In the genomic region with DNA sequence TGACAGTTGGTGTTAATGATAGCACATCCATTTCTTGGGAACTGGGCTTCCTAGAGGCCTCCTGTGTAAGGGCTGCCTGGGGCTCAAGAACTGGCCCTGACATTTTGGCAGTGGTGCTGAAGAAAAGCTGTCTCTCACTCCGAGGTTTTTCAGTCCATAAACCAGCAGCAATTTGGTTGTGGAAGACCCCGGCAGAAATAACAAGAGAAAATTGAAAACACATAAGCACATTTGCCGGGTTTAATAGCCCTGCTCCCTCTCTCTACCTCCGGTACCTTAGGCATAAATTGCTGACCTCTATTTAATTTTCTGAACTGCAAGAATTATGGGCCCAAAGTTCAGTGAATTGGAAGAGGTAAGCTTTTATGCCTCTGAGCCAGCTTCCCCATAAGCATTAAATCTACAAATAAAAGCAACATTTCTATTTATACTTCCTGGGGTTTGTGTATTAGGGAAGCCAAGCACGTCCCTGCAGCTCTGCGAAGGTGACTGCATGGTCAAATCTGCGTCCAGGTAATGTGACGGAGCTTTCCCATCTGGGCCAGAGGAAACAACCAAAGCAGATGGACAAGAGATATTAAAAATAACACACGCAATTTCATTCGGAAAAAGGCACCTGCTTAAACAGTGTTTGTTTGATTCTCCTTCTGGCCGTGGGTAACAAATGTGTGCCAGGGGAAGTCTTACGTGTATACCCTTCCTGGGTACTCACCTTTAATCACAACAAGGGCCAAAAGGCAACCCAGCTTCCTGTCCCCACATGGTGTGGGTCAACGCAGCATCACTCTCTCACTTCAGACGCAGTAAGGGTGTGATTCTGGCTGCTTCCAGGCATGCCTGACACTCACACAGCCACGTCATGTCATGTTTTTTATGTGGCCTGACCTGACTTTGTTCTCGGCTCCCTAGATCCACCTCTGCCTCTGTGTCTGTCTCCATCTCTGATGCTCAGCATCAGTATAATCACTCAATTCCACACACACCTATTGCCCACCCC, we compare ENCODE assay signal across 22 cellular contexts.
"Had no signal": no experiment of that assay in that cellular context is flagged by ENCODE, and none has a peak within 500 bp of the region (broad histone marks: within the 10 kb centered on the region; RNA-seq: fewer than 3 reads in every experiment).

No MANE protein-coding gene starts in this region.

- ATAC-seq: activated CD8-positive, alpha-beta T cell treated with anti-CD3 and anti-CD28 coated beads for 36 hours; left ventricle myocardium superior had no signal

- H3K27ac ChIP-seq: neural progenitor cell, prostate gland, tibial nerve, uterus had no signal

- H3K36me3 ChIP-seq: neural progenitor cell, prostate gland, tibial nerve, uterus had no signal

- H3K36me3 Mint-ChIP-seq: memory B cell, neural progenitor cell had no signal

- H2AFZ ChIP-seq: neural progenitor cell had no signal

- H3K4me2 ChIP-seq: neural progenitor cell had no signal

- H3K27me3 Mint-ChIP-seq: activated CD4-positive, alpha-beta T cell treated with anti-CD3 and anti-CD28 coated beads, Interleukin-2, amount 10 ng/mL, durations not matched to agents 24 days and 14 days; activated CD8-positive, alpha-beta T cell treated with anti-CD3 and anti-CD28 coated beads for 36 hours; activated T-cell treated with anti-CD3 and anti-CD28 coated beads, Interleukin-2, amount 50 U/mL, for 24 hours; dendritic cell treated with granulocyte-macrophage colony-stimulating factor and Interleukin-4, amounts not matched to agents 40 ng/mL and 50 ng/mL, for 4 days; stimulated activated naive CD8-positive, alpha-beta T cell treated with anti-CD3 and anti-CD28 coated beads, Interleukin-15, Interleukin-2, amounts not matched to agents 100 ng/mL and 50 ng/mL, for 24 hours had no signal

- FAIRE-seq: small intestine, TTC549 had no signal

- H3K9me3 Mint-ChIP-seq: activated CD4-positive, alpha-beta T cell treated with anti-CD3 and anti-CD28 coated beads, Interleukin-2, amount 10 ng/mL, durations not matched to agents 24 days and 14 days; activated CD8-positive, alpha-beta T cell treated with anti-CD3 and anti-CD28 coated beads for 36 hours; activated naive CD4-positive, alpha-beta T cell treated with anti-CD3 and anti-CD28 coated beads for 36 hours; activated T-cell treated with anti-CD3 and anti-CD28 coated beads, Interleukin-2, amount 50 U/mL, for 24 hours; dendritic cell treated with granulocyte-macrophage colony-stimulating factor and Interleukin-4, amounts not matched to agents 40 ng/mL and 50 ng/mL, for 4 days; memory B cell; neural progenitor cell; stimulated activated naive CD8-positive, alpha-beta T cell treated with anti-CD3 and anti-CD28 coated beads, Interleukin-15, Interleukin-2, amounts not matched to agents 100 ng/mL and 50 ng/mL, for 24 hours had no signal

- H3K27me3 ChIP-seq: neural progenitor cell, tibial nerve, uterus had no signal

- H3K4me3 Mint-ChIP-seq: activated CD4-positive, alpha-beta T cell treated with anti-CD3 and anti-CD28 coated beads, Interleukin-2, amount 10 ng/mL, durations not matched to agents 24 days and 14 days; activated CD8-positive, alpha-beta T cell treated with anti-CD3 and anti-CD28 coated beads for 36 hours; activated naive CD4-positive, alpha-beta T cell treated with anti-CD3 and anti-CD28 coated beads for 36 hours; activated T-cell treated with anti-CD3 and anti-CD28 coated beads, Interleukin-2, amount 50 U/mL, for 24 hours; dendritic cell treated with granulocyte-macrophage colony-stimulating factor and Interleukin-4, amounts not matched to agents 40 ng/mL and 50 ng/mL, for 4 days; memory B cell; neural progenitor cell; stimulated activated naive CD8-positive, alpha-beta T cell treated with anti-CD3 and anti-CD28 coated beads, Interleukin-15, Interleukin-2, amounts not matched to agents 100 ng/mL and 50 ng/mL, for 24 hours had no signal

- H3K4me3 ChIP-seq: neural progenitor cell, prostate gland, tibial nerve, uterus had no signal

- DNase-seq: activated CD4-positive, alpha-beta T cell treated with anti-CD3 and anti-CD28 coated beads, Interleukin-2, amount 10 ng/mL, durations not matched to agents 24 days and 14 days; activated CD4-positive, CD25-positive, alpha-beta regulatory T cell; activated CD8-positive, alpha-beta T cell treated with anti-CD3 and anti-CD28 coated beads for 36 hours; activated naive CD4-positive, alpha-beta T cell treated with anti-CD3 and anti-CD28 coated beads for 36 hours; activated T-cell treated with anti-CD3 and anti-CD28 coated beads, Interleukin-2, amount 50 U/mL, for 24 hours; aorta; cerebellar nuclear complex; effector memory CD4-positive, alpha-beta T cell; left ventricle myocardium superior; right cardiac atrium; small intestine; stimulated activated CD4-positive, alpha-beta T cell treated with anti-CD3 and anti-CD28 coated beads, Interleukin-15, amount 100 ng/mL, for 24 hours; stimulated activated CD4-positive, alpha-beta T cell treated with anti-CD3 and anti-CD28 coated beads, Interleukin-2, amount 100 ng/mL, for 48 hours; SW 1271; uterus had no signal

- H3K9ac ChIP-seq: neural progenitor cell had no signal

- H3K9me3 ChIP-seq: prostate gland, uterus had no signal

- H3K27ac Mint-ChIP-seq: activated CD4-positive, alpha-beta T cell treated with anti-CD3 and anti-CD28 coated beads, Interleukin-2, amount 10 ng/mL, durations not matched to agents 24 days and 14 days; activated CD8-positive, alpha-beta T cell treated with anti-CD3 and anti-CD28 coated beads for 36 hours; activated naive CD4-positive, alpha-beta T cell treated with anti-CD3 and anti-CD28 coated beads for 36 hours; activated T-cell treated with anti-CD3 and anti-CD28 coated beads, Interleukin-2, amount 50 U/mL, for 24 hours; dendritic cell treated with granulocyte-macrophage colony-stimulating factor and Interleukin-4, amounts not matched to agents 40 ng/mL and 50 ng/mL, for 4 days; memory B cell; neural progenitor cell; stimulated activated naive CD8-positive, alpha-beta T cell treated with anti-CD3 and anti-CD28 coated beads, Interleukin-15, Interleukin-2, amounts not matched to agents 100 ng/mL and 50 ng/mL, for 24 hours had no signal

- H3K4me1 ChIP-seq: neural progenitor cell, prostate gland, tibial nerve, uterus had no signal

- H3K4me1 Mint-ChIP-seq: activated CD4-positive, alpha-beta T cell treated with anti-CD3 and anti-CD28 coated beads, Interleukin-2, amount 10 ng/mL, durations not matched to agents 24 days and 14 days; memory B cell; neural progenitor cell had no signal
